Comparison of ENCODE assay signal across 1 cellular context in the genomic region with DNA sequence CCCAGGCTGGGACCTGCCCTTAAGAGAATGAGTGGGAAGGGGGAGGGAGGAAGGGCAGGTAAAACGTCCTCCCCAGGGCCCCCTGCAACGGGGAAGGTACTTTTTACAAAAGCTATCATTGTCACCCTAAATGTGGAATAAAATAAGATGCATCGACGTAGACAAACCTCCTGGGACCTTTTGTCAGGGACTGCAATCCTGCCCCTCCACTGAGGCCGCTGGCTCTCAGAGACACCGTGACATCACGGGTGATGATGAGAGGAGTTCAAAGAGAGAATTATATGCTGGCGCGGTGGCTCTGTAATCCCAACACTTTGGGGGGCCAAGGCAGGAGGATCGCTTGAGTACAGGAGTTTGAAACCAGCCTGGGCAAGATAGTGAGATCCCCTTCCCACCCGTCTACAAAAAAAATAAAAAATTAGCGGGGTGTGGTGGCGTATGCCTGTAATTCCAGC.
TF ChIP-seq lines count a peak whose summit lies in the region.

No MANE protein-coding gene starts in this region.

TF ChIP-seq in IMR-90, 13 proteins besides CTCF, POLR2A, EP300 and RAD21 (continued from another document):
- TF ChIP-seq ELK1 (IDR thresholded peaks at IDR 0.05; ENCODE audit: borderline replicate concordance, low read depth, low read length) = no peak
- TF ChIP-seq MAFK (IDR thresholded peaks at IDR 0.05; ENCODE audit: low read depth, low read length) = no peak
- no peak for TF ChIP-seq FOS (IDR thresholded peaks at IDR 0.05; ENCODE audit: low read depth, low read length)
- no peak for TF ChIP-seq MXI1 (IDR thresholded peaks at IDR 0.05; ENCODE audit: borderline replicate concordance, low read depth, low read length)
- TF ChIP-seq RFX5 (IDR thresholded peaks at IDR 0.05; ENCODE audit: low read depth, low read length) = no peak; the same call in 1 of the 2 replicates
